Comparison of ENCODE assay signal across 28 cellular contexts in the genomic region with DNA sequence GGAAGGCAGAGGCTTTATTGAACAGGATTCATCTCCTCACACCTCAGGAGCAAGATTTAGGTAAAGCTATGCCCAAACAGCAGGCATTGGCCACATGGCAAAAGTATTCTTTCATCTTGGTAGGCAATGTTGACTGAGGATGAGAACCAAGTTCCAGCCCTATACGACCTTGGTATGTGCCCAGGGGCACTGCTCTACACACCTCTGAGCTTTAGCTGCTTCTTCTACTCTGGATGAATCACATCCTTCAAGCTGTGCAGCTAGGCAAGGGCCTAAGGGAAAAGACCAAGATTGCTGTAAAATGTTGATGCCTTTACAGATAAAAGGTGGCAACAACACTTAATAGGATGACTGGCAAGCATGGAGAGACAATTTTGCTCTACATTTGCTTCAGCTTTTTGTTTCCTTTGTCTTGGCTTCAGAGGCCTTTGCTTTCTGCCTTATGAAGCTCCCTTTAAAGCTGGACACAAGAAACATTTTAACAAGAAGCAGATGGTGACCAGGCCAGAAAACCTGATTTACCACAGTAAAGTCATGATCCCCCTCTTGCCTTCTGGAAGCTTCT.
DNase-seq lines count a peak whose midpoint lies in the region; FAIRE-seq and TF ChIP-seq lines count a peak whose summit lies in the region.
"Had no signal": no experiment of that assay in that cellular context is flagged by ENCODE, and none has a peak within 500 bp of the region (broad histone marks: within the 10 kb centered on the region; RNA-seq: fewer than 3 reads in every experiment).

No MANE protein-coding gene starts in this region.

- DNase-seq in ELF-1 (ENCODE audit: low read depth, low spot score) (peak; percentile 8), M059J (ENCODE audit: low read depth) (peak; percentile 85), choroid plexus epithelial cell (ENCODE audit: low read depth) (peak; percentile 10), kidney tubule cell (ENCODE audit: low spot score) (peak; percentile 30), NCI-H69 (lab: John Stamatoyannopoulos, UW) (no peak), RCC 7860 (ENCODE audit: low spot score) (no peak), T-helper 9 cell (no peak)
- DNase-seq in activated naive CD4-positive, alpha-beta T cell treated with anti-CD3 and anti-CD28 coated beads, Interleukin-2, amount 50 U/mL, for 16 hours, result no peak
- DNase-seq: ACHN; activated CD4-positive, alpha-beta T cell treated with anti-CD3 and anti-CD28 coated beads for 1 hour; activated CD8-positive, alpha-beta T cell treated with anti-CD3 and anti-CD28 coated beads for 36 hours; activated effector memory CD4-positive, alpha-beta T cell treated with Interleukin-2 at 50 U/mL for 16 hours; activated naive CD8-positive, alpha-beta T cell treated with anti-CD3 and anti-CD28 coated beads for 36 hours; dermis blood vessel endothelial cell; heart left ventricle; Kasumi-1; kidney glomerular epithelial cell; NCI-H1694; NCI-H524 treated with DMSO at 0.1 percent for 48 hours; ovary; Peyer's patch; retina had no signal

- no peak for FAIRE-seq in RCC 7860 (lab: Jason Lieb, UNC)
- FAIRE-seq: GM18507 had no signal

- H3K4me3 ChIP-seq in choroid plexus epithelial cell (ENCODE audit: low read depth, low read length), result no peak overlapping the region
- H3K4me3 ChIP-seq: ascending aorta; BLaER1 treated with 17β-estradiol and CSF1 and Interleukin-3, amounts not matched to agents 10 nM and 100 nM; heart left ventricle; lung; ovary; Peyer's patch; SK-N-MC; smooth muscle cell had no signal

- no peak for TF ChIP-seq CTCF in choroid plexus epithelial cell (conservative IDR thresholded peaks at IDR 0.05; ENCODE audit: low read depth, low read length)

Comparison
In these comparisons a context has a peak if more than half of its experiments do, and no peak if none do; other contexts are left out.
1. DNase-seq: peak in ELF-1 (single experiment), M059J (single experiment), choroid plexus epithelial cell (single experiment) and kidney tubule cell (single experiment); none in NCI-H69 (single experiment), activated naive CD4-positive, alpha-beta T cell treated with anti-CD3 and anti-CD28 coated beads, Interleukin-2, amount 50 U/mL, for 16 hours (single experiment), RCC 7860 (single experiment) and T-helper 9 cell (single experiment).